10 cellular contexts compared by ENCODE assay signal in the genomic region with DNA sequence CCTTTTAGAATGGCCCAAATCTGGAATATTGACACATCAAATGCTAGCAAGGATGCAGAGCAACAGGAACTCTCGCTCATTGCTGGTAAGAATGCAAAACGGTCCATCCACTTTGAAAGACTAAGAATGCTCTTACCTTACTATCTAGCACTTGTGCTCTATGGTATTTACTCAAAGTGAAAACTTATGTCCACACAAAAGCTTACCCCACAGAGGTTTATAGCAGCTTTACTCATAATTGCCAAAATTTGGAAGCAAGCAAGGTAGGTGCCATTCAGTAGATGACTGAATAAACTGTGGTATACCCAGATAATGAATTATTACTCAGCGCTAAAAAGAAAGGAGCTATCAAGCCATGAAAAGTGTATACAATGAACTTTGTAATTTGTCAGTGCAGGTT.
"Had no signal": no experiment of that assay in that cellular context is flagged by ENCODE, and none has a peak within 500 bp of the region (broad histone marks: within the 10 kb centered on the region; RNA-seq: fewer than 3 reads in every experiment).

No MANE protein-coding gene starts in this region.

- DNase-seq: GM23248, GOT3, H7, H9, HCEC 1CT, HFFc6 had no signal

- FAIRE-seq: H1, H54 had no signal

- H3K9me3 Mint-ChIP-seq: GM23338, H9, HFFc6 had no signal

- ATAC-seq: GM23338, HCT116 had no signal

- H3K27ac ChIP-seq: GM23248 had no signal

- H3K27ac Mint-ChIP-seq: GM23338, HFFc6 had no signal

- H3K4me3 Mint-ChIP-seq: GM23338, H9, HFFc6 had no signal
